ENCODE assay signal across 1 cellular context in genomic region chr7:88350118-88350517, GRCh38.
TF ChIP-seq lines count a peak whose summit lies in the region.

No MANE protein-coding gene starts in this region.

TF ChIP-seq in SK-N-SH, 30 proteins besides CTCF, POLR2A, EP300 and RAD21 (continued from another document):
- TF ChIP-seq ELF1 (IDR thresholded peaks at IDR 0.05) (no peak), TEAD4 (IDR thresholded peaks at IDR 0.05; ENCODE audit: borderline replicate concordance, insufficient read depth) (no peak), CHD2 (IDR thresholded peaks at IDR 0.05; ENCODE audit: low read length, partially characterized antibody) (no peak), RFX5 (IDR thresholded peaks at IDR 0.05; ENCODE audit: low read length) (no peak)
TF ChIP-seq in SK-N-SH: peak in this region for 0.
